Comparison of ENCODE assay signal across 15 cellular contexts in the genomic region with DNA sequence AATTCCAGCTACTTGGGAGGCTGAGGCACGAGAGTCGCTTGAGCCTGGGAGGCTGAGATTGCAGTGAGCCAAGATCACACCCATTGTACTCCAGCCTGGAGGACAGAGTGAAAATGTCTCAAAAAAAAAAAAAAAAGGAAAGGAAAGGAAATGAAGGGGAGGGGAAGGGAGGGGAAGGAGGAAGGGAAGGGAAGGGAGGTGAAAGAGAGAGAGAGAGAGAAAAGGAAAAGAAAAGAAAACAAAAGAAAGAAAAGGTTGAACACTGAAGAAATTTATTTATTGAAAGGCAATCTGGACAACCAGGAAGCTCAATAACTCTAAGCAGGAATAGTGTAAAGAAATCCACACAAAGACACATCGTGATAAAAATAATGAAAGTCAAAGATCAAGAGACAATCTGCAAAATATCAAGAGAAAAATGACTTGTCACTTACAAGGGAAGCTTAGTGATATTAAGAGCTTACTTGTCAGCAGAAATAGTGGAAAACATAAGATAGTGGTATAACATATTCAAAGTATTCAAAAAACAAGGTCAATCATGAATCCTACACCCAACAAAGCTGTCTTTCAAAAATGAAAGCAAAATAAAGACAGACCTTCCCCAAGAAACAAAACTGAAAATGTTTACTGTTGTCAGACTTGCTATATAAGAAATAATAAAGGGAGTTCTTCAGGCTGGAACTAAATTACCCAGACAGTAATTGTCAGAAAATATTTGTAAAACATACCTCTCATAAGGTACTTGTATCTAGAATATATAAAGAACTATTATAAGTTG. TPM values are rescaled to one million over a fixed set of nuclear protein-coding genes. Genes with fewer than 3 reads are reported as not detected.
DNase-seq lines count a peak whose midpoint lies in the region; ATAC-seq and TF ChIP-seq lines count a peak whose summit lies in the region.
"Had no signal": no experiment of that assay in that cellular context is flagged by ENCODE, and none has a peak within 500 bp of the region (broad histone marks: within the 10 kb centered on the region; RNA-seq: fewer than 3 reads in every experiment).

No MANE protein-coding gene starts in this region.

- no TSS peak for BruUV-seq in OCI-LY7 (replicated peaks; lab: Mats Ljungman, UMichigan)

- no peak overlapping the region for H3K9ac ChIP-seq in KMS-11
- H3K9ac ChIP-seq: BLaER1 treated with 17β-estradiol and CSF1 and Interleukin-3, amounts not matched to agents 10 nM and 100 nM had no signal

- no peaks in the 10 kb centered on the region for H3K36me3 ChIP-seq in KMS-11 (ENCODE audit: insufficient read depth)
- no peaks in the 10 kb centered on the region for H3K36me3 ChIP-seq in OCI-LY7 (ENCODE audit: insufficient read depth, low read length)
- H3K36me3 ChIP-seq: BLaER1 treated with 17β-estradiol and CSF1 and Interleukin-3, amounts not matched to agents 10 nM and 100 nM had no signal

- no peaks in the 10 kb centered on the region for H3K9me2 ChIP-seq in OCI-LY7 (ENCODE audit: insufficient read depth, low read length)

- peak overlapping the region; percentile 22; the same call in 1 of the 2 replicates for H2AFZ ChIP-seq in KMS-11 (ENCODE audit: low read depth)
- H2AFZ ChIP-seq in OCI-LY7 (ENCODE audit: low read length) = no peak overlapping the region

- no peak overlapping the region for H3K4me3 ChIP-seq in KMS-11 (IDR thresholded peaks at IDR 0.05; ENCODE audit: insufficient read depth, low read depth, low read length)
- no peak overlapping the region for H3K4me3 ChIP-seq in OCI-LY7 (ENCODE audit: low read depth, low read length, poor library complexity, severe bottlenecking)
- H3K4me3 ChIP-seq: BLaER1 treated with 17β-estradiol and CSF1 and Interleukin-3, amounts not matched to agents 10 nM and 100 nM had no signal

- TF ChIP-seq CTCF in GM10266 (IDR thresholded peaks at IDR 0.05; ENCODE audit: control insufficient read depth, insufficient read depth, low read depth, missing control alignments) (no peak), KMS-11 (conservative IDR thresholded peaks at IDR 0.05; ENCODE audit: low read depth, low read length) (no peak), OCI-LY7 (conservative IDR thresholded peaks at IDR 0.05; ENCODE audit: low read length) (no peak)

- ATAC-seq in GM19324 (IDR thresholded peaks at IDR 0.05; ENCODE audit: low FRiP score, unreplicated experiment) (peak; percentile 69), HG02678 (IDR thresholded peaks at IDR 0.05; ENCODE audit: unreplicated experiment) (peak; percentile 65), GM19023 (IDR thresholded peaks at IDR 0.05; ENCODE audit: unreplicated experiment) (no peak), HG03045 (IDR thresholded peaks at IDR 0.05; ENCODE audit: unreplicated experiment) (no peak)
- ATAC-seq: esophagus mucosa had no signal

- H3K4me1 ChIP-seq in KMS-11 (ENCODE audit: low read depth, poor library complexity, severe bottlenecking) (peaks cover 44% of the 10 kb centered on the region), OCI-LY7 (ENCODE audit: insufficient read depth, low read length, poor library complexity, severe bottlenecking) (no peaks in the 10 kb centered on the region)

- no peaks in the 10 kb centered on the region for H4K20me1 ChIP-seq in KMS-11 (ENCODE audit: insufficient read depth)
- H4K20me1 ChIP-seq in OCI-LY7 (ENCODE audit: insufficient read depth, low read length) = no peaks in the 10 kb centered on the region
- H4K20me1 ChIP-seq: BLaER1 treated with 17β-estradiol and CSF1 and Interleukin-3, amounts not matched to agents 10 nM and 100 nM had no signal

- H3K9me3 ChIP-seq in OCI-LY7 (ENCODE audit: low read length) = no peaks in the 10 kb centered on the region
- H3K9me3 ChIP-seq: BLaER1 treated with 17β-estradiol and CSF1 and Interleukin-3, amounts not matched to agents 10 nM and 100 nM had no signal

- intact Hi-C loops in OCI-LY7 (cut with micrococcal nuclease; ENCODE audit: unreplicated experiment) = no loop called here

- no peaks in the 10 kb centered on the region for H3K27me3 ChIP-seq in KMS-11 (ENCODE audit: insufficient read depth, low read depth)
- H3K27me3 ChIP-seq: BLaER1 treated with 17β-estradiol and CSF1 and Interleukin-3, amounts not matched to agents 10 nM and 100 nM had no signal

- H3K79me2 ChIP-seq in KMS-11 (ENCODE audit: insufficient read depth, low read depth) (no peaks in the 10 kb centered on the region), OCI-LY7 (ENCODE audit: insufficient read depth, low read depth, low read length) (no peaks in the 10 kb centered on the region)

- H3K27ac ChIP-seq in KMS-11 (no peak overlapping the region), OCI-LY7 (ENCODE audit: low read depth, low read length, poor library complexity, severe bottlenecking) (no peak overlapping the region)
- H3K27ac ChIP-seq: BLaER1 treated with 17β-estradiol and CSF1 and Interleukin-3, amounts not matched to agents 10 nM and 100 nM had no signal

- POLR2A ChIA-PET in OCI-LY7 (lab: Charles Lee) = interaction anchor here (1.3 kb wide), 1 partner anchor 16 kb away, joined by 3 read pairs; no protein-coding TSS in a partner anchor

- H3K4me2 ChIP-seq in KMS-11 = peak overlapping the region; percentile 71
- no peak overlapping the region for H3K4me2 ChIP-seq in OCI-LY7 (ENCODE audit: low read length)
- H3K4me2 ChIP-seq: BLaER1 treated with 17β-estradiol and CSF1 and Interleukin-3, amounts not matched to agents 10 nM and 100 nM had no signal

- peak; percentile 12 for DNase-seq in GM10266 (ENCODE audit: extremely low spot score)
- no peak for DNase-seq in stimulated activated naive CD4-positive, alpha-beta T cell (lab: John Stamatoyannopoulos, UW)
- no peak for DNase-seq in OCI-LY7 (ENCODE audit: low spot score)
- DNase-seq: activated naive CD4-positive, alpha-beta T cell treated with anti-CD3 and anti-CD28 coated beads, Interleukin-2, amount 10 ng/mL, durations not matched to agents 7 days and 5 days; mesenchymal stem cell; NCI-H1048; NCI-H510A; SHP77 had no signal

- CTCF ChIA-PET in OCI-LY7 (lab: Charles Lee; ENCODE audit: unreplicated experiment) = no interaction called here

RNA-seq across cellular contexts. Expression of a gene that starts 10.9 kb away (rescaled TPM):
- 7.9 and 8.5 TPM in 2 replicates for total RNA-seq in OCI-LY7 (2014; rRNA removed; shearing (Covaris generic))
- 29.7 and 30.7 TPM in 2 replicates for total RNA-seq in OCI-LY7 (2022)

RNA-seq across cellular contexts. Expression of a gene that starts 23.0 kb away (rescaled TPM):
- total RNA-seq in OCI-LY7 (2014; rRNA removed; shearing (Covaris generic)) = 22.5 and 27.0 TPM in 2 replicates
- total RNA-seq in OCI-LY7 (2022) = 41.3 and 43.4 TPM in 2 replicates

RNA-seq across cellular contexts. Expression of a gene that starts 31.8 kb away (rescaled TPM):
- total RNA-seq in OCI-LY7 (2014; rRNA removed; shearing (Covaris generic)) = not detected in 2 replicates
- 0.40 TPM in 1 of 2 replicates, not detected in the other for total RNA-seq in OCI-LY7 (2022)

Comparison
In these comparisons a context has a peak if more than half of its experiments do, and no peak if none do; other contexts are left out.
1. ATAC-seq: peak in GM19324 (single experiment) and HG02678 (single experiment); none in GM19023 (single experiment) and HG03045 (single experiment).